Comparison of ENCODE assay signal across 1 cellular context in genomic region chr17:80786470-80786869, GRCh38.
TF ChIP-seq lines count a peak whose summit lies in the region.

No MANE protein-coding gene starts in this region.

TF ChIP-seq in IMR-90, 13 proteins besides CTCF, POLR2A, EP300 and RAD21 (continued from another document):
- TF ChIP-seq CEBPB (IDR thresholded peaks at IDR 0.05; ENCODE audit: low read depth, low read length) (no peak), FOS (IDR thresholded peaks at IDR 0.05; ENCODE audit: low read depth, low read length) (no peak), USF2 (IDR thresholded peaks at IDR 0.05; ENCODE audit: low read depth, low read length) (no peak), RFX5 (IDR thresholded peaks at IDR 0.05; ENCODE audit: low read depth, low read length) (no peak), BHLHE40 (IDR thresholded peaks at IDR 0.05; ENCODE audit: low read depth, low read length) (no peak), CHD1 (IDR thresholded peaks at IDR 0.05; ENCODE audit: low read depth, low read length) (no peak)
- TF ChIP-seq, protein P1, sequence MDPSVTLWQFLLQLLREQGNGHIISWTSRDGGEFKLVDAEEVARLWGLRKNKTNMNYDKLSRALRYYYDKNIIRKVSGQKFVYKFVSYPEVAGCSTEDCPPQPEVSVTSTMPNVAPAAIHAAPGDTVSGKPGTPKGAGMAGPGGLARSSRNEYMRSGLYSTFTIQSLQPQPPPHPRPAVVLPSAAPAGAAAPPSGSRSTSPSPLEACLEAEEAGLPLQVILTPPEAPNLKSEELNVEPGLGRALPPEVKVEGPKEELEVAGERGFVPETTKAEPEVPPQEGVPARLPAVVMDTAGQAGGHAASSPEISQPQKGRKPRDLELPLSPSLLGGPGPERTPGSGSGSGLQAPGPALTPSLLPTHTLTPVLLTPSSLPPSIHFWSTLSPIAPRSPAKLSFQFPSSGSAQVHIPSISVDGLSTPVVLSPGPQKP (IDR thresholded peaks at IDR 0.05; ENCODE audit: borderline replicate concordance, low read depth, low read length), result no peak
TF ChIP-seq in IMR-90: peak in this region for 0.
